11 cellular contexts compared by ENCODE assay signal in the genomic region with DNA sequence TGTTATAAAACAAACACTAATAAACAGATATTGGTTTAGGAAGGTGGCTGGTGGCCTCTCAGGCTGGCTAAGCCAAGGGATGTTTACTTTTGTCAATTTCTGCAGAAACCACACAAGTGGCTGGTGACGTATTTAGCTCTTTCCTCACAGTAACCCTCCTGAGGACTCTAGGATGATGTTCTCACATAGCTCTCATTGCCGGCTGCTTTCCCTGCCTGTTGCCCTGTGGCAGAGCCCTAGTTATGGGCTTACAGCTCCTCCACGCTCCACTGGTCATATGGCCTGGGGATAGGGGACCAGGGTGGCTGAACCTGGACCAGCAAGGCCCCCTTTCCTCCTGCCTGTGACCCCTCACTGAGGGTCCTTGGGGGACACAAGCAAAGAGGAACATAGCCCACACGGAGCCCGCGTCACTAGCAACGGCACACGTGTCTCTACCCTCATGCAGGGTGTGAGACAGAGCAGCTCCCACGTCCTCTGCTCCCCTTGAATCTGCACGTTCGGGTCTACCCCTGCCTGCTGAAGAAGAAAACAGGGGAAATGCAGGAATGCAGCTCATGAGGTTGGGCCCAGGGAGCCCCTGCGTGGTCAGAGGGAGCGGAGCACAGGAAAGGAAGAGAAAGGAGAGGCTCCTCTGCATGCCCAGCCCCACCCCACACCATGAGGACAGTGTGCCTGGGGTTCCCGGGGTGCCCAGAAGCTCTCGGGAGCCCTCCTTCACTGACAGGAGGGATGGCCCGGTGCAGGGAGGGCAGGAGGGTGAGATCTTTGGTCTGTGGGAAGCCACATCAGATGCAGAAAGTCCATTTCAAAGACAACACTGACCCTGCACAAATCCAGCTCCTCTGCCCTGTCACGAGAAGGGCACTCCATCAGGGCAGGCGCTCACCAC. TPM values are rescaled to one million over a fixed set of nuclear protein-coding genes. Genes with fewer than 3 reads are reported as not detected.
DNase-seq lines count a peak whose midpoint lies in the region; ATAC-seq, FAIRE-seq and TF ChIP-seq lines count a peak whose summit lies in the region.
"Had no signal": no experiment of that assay in that cellular context is flagged by ENCODE, and none has a peak within 500 bp of the region (broad histone marks: within the 10 kb centered on the region; RNA-seq: fewer than 3 reads in every experiment).

No MANE protein-coding gene starts in this region.

- H3K27me3 ChIP-seq in ACC112 (ENCODE audit: insufficient read depth, low read length) (no peaks in the 10 kb centered on the region), Karpas-422 (ENCODE audit: low read length) (no peaks in the 10 kb centered on the region), bronchial epithelial cell (ENCODE audit: control insufficient read depth, insufficient read depth, low read length) (no peaks in the 10 kb centered on the region), HepG2 (ENCODE audit: control insufficient read depth in 1 of 2, insufficient read depth in 2 of 2, low read length in 2 of 2) (peaks cover 4 to 53% of the 10 kb centered on the region in 2 experiments; a peak in 4 of 5 replicates)

- no peak overlapping the region for H2AFZ ChIP-seq in ACC112 (ENCODE audit: low read length, unreplicated experiment)
- peak overlapping the region; percentile 29; the same call in 1 of the 2 replicates for H2AFZ ChIP-seq in Karpas-422 (ENCODE audit: low read length)
- H2AFZ ChIP-seq in HepG2 (ENCODE audit: low read length): no peak overlapping the region

- WGBS in HepG2 (ENCODE audit: low lambda C conversion rate): 23% methylated on average over 16 of the region's 18 CpGs

- FAIRE-seq in bronchial epithelial cell (lab: Jason Lieb, UNC): peak; percentile 72
- no peak for FAIRE-seq in HepG2 (lab: Jason Lieb, UNC)

- no TSS peak for BruUV-seq in HepG2 (replicated peaks; lab: Mats Ljungman, UMichigan)

- H3K4me3 ChIP-seq in ACC112 (ENCODE audit: low read depth, low read length) (no peak overlapping the region), Karpas-422 (ENCODE audit: low read length) (no peak overlapping the region), bronchial epithelial cell (ENCODE audit: low read depth, low read length) (no peak overlapping the region), HepG2 (replicated peaks in 1 of 3; ENCODE audit: insufficient read depth in 1 of 3, low read depth in 2 of 3, low read length in 3 of 3) (no peak overlapping the region)

- H3K4me2 ChIP-seq in Karpas-422 (ENCODE audit: low read depth, low read length, poor library complexity, severe bottlenecking) (no peak overlapping the region), HepG2 (ENCODE audit: low read depth, low read length) (no peak overlapping the region)

- intact Hi-C loops in HepG2 (cut with micrococcal nuclease; ENCODE audit: unreplicated experiment): no loop called here

- no peak overlapping the region for H3K27ac Mint-ChIP-seq in stimulated activated effector memory CD8-positive, alpha-beta T cell treated with anti-CD3 and anti-CD28 coated beads, Interleukin-12 subunit alpha, Interleukin-12 subunit beta, amount 100 ng/mL, for 72 hours
- H3K27ac Mint-ChIP-seq: CD4-positive, alpha-beta T cell had no signal

- peaks cover 6% of the 10 kb centered on the region for H3K9me3 Mint-ChIP-seq in stimulated activated effector memory CD8-positive, alpha-beta T cell treated with anti-CD3 and anti-CD28 coated beads, Interleukin-12 subunit alpha, Interleukin-12 subunit beta, amount 100 ng/mL, for 72 hours

- H3K36me3 ChIP-seq in ACC112 (ENCODE audit: insufficient read depth, low read length) (no peaks in the 10 kb centered on the region), Karpas-422 (ENCODE audit: insufficient read depth, low read length) (no peaks in the 10 kb centered on the region), bronchial epithelial cell (ENCODE audit: control insufficient read depth, insufficient read depth, low read length) (no peaks in the 10 kb centered on the region), HepG2 (replicated peaks in 1 of 2; ENCODE audit: control insufficient read depth in 1 of 2, insufficient read depth in 2 of 2, low read length in 2 of 2) (no peaks in the 10 kb centered on the region)

- no peak for TF ChIP-seq RAD21 in HepG2 (CRISPR knock-in tag; IDR thresholded peaks at IDR 0.05)

- CTCF ChIA-PET in HepG2 (lab: Yijun Ruan, JAX; ENCODE audit: low intra/inter-chr PET ratio, low total read pairs): no interaction called here

- peak; percentile 51 for ATAC-seq in HepG2
- ATAC-seq in HG03196 (IDR thresholded peaks at IDR 0.05; ENCODE audit: unreplicated experiment): no peak
- no peak for ATAC-seq in HG03342 (IDR thresholded peaks at IDR 0.05; ENCODE audit: unreplicated experiment)
- no peak for ATAC-seq in stimulated activated effector memory CD8-positive, alpha-beta T cell treated with anti-CD3 and anti-CD28 coated beads, Interleukin-12 subunit alpha, Interleukin-12 subunit beta, amount 100 ng/mL, for 72 hours

- H3K79me2 ChIP-seq in ACC112 (ENCODE audit: control insufficient read depth, insufficient read depth, low read length, unreplicated experiment): peaks cover 58% of the 10 kb centered on the region
- H3K79me2 ChIP-seq in Karpas-422 (ENCODE audit: low read length): no peaks in the 10 kb centered on the region
- H3K79me2 ChIP-seq in HepG2 (ENCODE audit: insufficient read depth, low read length): no peaks in the 10 kb centered on the region

- H3K4me3 Mint-ChIP-seq in stimulated activated effector memory CD8-positive, alpha-beta T cell treated with anti-CD3 and anti-CD28 coated beads, Interleukin-12 subunit alpha, Interleukin-12 subunit beta, amount 100 ng/mL, for 72 hours: no peak overlapping the region
- H3K4me3 Mint-ChIP-seq: CD4-positive, alpha-beta T cell had no signal

- TF ChIP-seq POLR2A in HepG2 (IDR thresholded peaks at IDR 0.05; ENCODE audit: insufficient read depth in 1 of 2, low read depth in 2 of 2, low read length in 2 of 2): no peak

- in situ Hi-C loops in HepG2 (cut with HindIII; ENCODE audit: extremely low pct_ligation_motif_present, low pct_unique_long_range_greater_than_20kb) (no loop called here), G401 (cut with HindIII; ENCODE audit: low sequenced_read_pairs) (no loop called here)

- TF ChIP-seq EP300 in HepG2 (IDR thresholded peaks at IDR 0.05; ENCODE audit: low read depth in 2 of 2, low read length in 2 of 2) (no peak), HepG2 (CRISPR knock-in tag; IDR thresholded peaks at IDR 0.05; ENCODE audit: borderline replicate concordance) (no peak)

- H3K36me3 Mint-ChIP-seq in stimulated activated effector memory CD8-positive, alpha-beta T cell treated with anti-CD3 and anti-CD28 coated beads, Interleukin-12 subunit alpha, Interleukin-12 subunit beta, amount 100 ng/mL, for 72 hours: no peaks in the 10 kb centered on the region

- no peaks in the 10 kb centered on the region for H3K9me3 ChIP-seq in Karpas-422 (ENCODE audit: low read length)
- no peaks in the 10 kb centered on the region for H3K9me3 ChIP-seq in HepG2 (ENCODE audit: low read length)

- H4K20me1 ChIP-seq in Karpas-422 (ENCODE audit: insufficient read depth, low read depth, low read length) (no peaks in the 10 kb centered on the region), HepG2 (ENCODE audit: insufficient read depth, low read length) (no peaks in the 10 kb centered on the region)

- TF ChIP-seq CTCF in bronchial epithelial cell (IDR thresholded peaks at IDR 0.05; ENCODE audit: insufficient read depth, low read length, severe bottlenecking) (no peak), HepG2 (CRISPR knock-in tag; IDR thresholded peaks at IDR 0.05) (no peak)

- H3K9me2 ChIP-seq in Karpas-422 (replicated peaks; ENCODE audit: insufficient read depth, low read length): no peaks in the 10 kb centered on the region

- 0 out of 2 replicates have a peak overlapping the region, but pooled peaks have one; percentile 14 for H3K9ac ChIP-seq in Karpas-422 (ENCODE audit: low read length)
- no peak overlapping the region for H3K9ac ChIP-seq in HepG2 (ENCODE audit: insufficient read depth, low read depth, low read length)

- no peak for DNase-seq in Karpas-422
- DNase-seq in bronchial epithelial cell (ENCODE audit: low read depth): peak; percentile 32
- no peak for DNase-seq in HepG2 (ENCODE audit: low spot score)
- no peak for DNase-seq in stimulated activated effector memory CD8-positive, alpha-beta T cell treated with anti-CD3 and anti-CD28 coated beads, Interleukin-12 subunit alpha, Interleukin-12 subunit beta, amount 100 ng/mL, for 72 hours (ENCODE audit: low spot score in 2 of 2)
- no peak for DNase-seq in G401 (ENCODE audit: low spot score)
- DNase-seq: activated CD4-positive, alpha-beta T cell treated with anti-CD3 and anti-CD28 coated beads for 1 hour; CD4-positive, alpha-beta T cell; NCI-H2171 had no signal

- peaks cover 10% of the 10 kb centered on the region for H3K4me1 Mint-ChIP-seq in stimulated activated effector memory CD8-positive, alpha-beta T cell treated with anti-CD3 and anti-CD28 coated beads, Interleukin-12 subunit alpha, Interleukin-12 subunit beta, amount 100 ng/mL, for 72 hours

- POLR2A ChIA-PET in HepG2 (lab: Yijun Ruan, JAX): no interaction called here

- H3K27ac ChIP-seq in ACC112 (ENCODE audit: low read depth, low read length) (peak overlapping the region; percentile 87), Karpas-422 (ENCODE audit: low read length) (no peak overlapping the region), HepG2 (ENCODE audit: extremely low read length, insufficient read depth, low read length) (no peak overlapping the region)

- peaks cover 29% of the 10 kb centered on the region for H3K4me1 ChIP-seq in ACC112 (ENCODE audit: control insufficient read depth, insufficient read depth, low read length, unreplicated experiment)
- H3K4me1 ChIP-seq in Karpas-422 (ENCODE audit: low read length): peaks cover 56% of the 10 kb centered on the region
- no peaks in the 10 kb centered on the region for H3K4me1 ChIP-seq in HepG2 (ENCODE audit: insufficient read depth, low read length)

RNA-seq across cellular contexts. Expression of a gene that starts 13.9 kb away (rescaled TPM):
- total RNA-seq in Karpas-422 (2014; rRNA removed; shearing (Covaris generic); ENCODE audit: low replicate concordance): 1.7 and 3.6 TPM in 2 replicates
- total RNA-seq in bronchial epithelial cell (1.6 and 1.7 TPM in 2 replicates), HepG2 (2016; rRNA removed; fragmentation: Illumina TruSeq; extraction: Trizol) (0.09 TPM in 1 of 2 replicates, not detected in the other)
- total RNA-seq in HepG2 (2016; cell fraction: cytosol; rRNA removed; fragmentation: Illumina TruSeq; extraction: Trizol; ENCODE audit: low read depth): not detected in 2 replicates
- 0.09 and 0.15 TPM in 2 replicates for total RNA-seq in HepG2 (2016; cell fraction: insoluble cytoplasmic fraction; rRNA removed; fragmentation: Illumina TruSeq; extraction: Trizol)
- not detected in 2 replicates for total RNA-seq in HepG2 (2016; cell fraction: membrane; rRNA removed; fragmentation: Illumina TruSeq; extraction: Trizol)
- total RNA-seq in HepG2 (2016; cell fraction: nucleus; rRNA removed; fragmentation: Illumina TruSeq; extraction: Trizol): not detected in 2 replicates
- 0.14 and 0.29 TPM in 2 replicates for polyA plus RNA-seq in HepG2 (2011; rRNA removed)
- polyA plus RNA-seq in HepG2 (2011; cell fraction: cytosol; rRNA removed): 0.03 and 0.18 TPM in 2 replicates
- polyA plus RNA-seq in HepG2 (2011; cell fraction: nucleus; rRNA removed): 0.09 TPM in 1 of 2 replicates, not detected in the other
- 0.19 and 0.84 TPM in 2 replicates for polyA plus RNA-seq in HepG2 (2012)
- not detected in 2 replicates for polyA plus RNA-seq in HepG2 (2016; cell fraction: cytosol; fragmentation: Illumina TruSeq; extraction: Trizol; ENCODE audit: low read depth)
- polyA plus RNA-seq in HepG2 (2016; cell fraction: insoluble cytoplasmic fraction; fragmentation: Illumina TruSeq; extraction: Trizol; ENCODE audit: low read depth): 0.15 and 0.32 TPM in 2 replicates
- polyA plus RNA-seq in HepG2 (2016; cell fraction: membrane; fragmentation: Illumina TruSeq; extraction: Trizol; ENCODE audit: low read depth): not detected in 2 replicates
- not detected in 2 replicates for polyA plus RNA-seq in HepG2 (2016; cell fraction: nucleus; fragmentation: Illumina TruSeq; extraction: Trizol; ENCODE audit: insufficient read depth, low read depth)
- polyA minus RNA-seq in HepG2 (2011; rRNA and poly(A)+ RNA removed; ENCODE audit: low replicate concordance): 0.16 and 0.40 TPM in 2 replicates
- 0.26 TPM in 1 of 2 replicates, not detected in the other for polyA minus RNA-seq in HepG2 (2011; cell fraction: cytosol; rRNA and poly(A)+ RNA removed)
- 1.0 and 1.2 TPM in 2 replicates for polyA minus RNA-seq in HepG2 (2011; cell fraction: nucleus; rRNA and poly(A)+ RNA removed)
- 4.1 and 8.0 TPM in 2 replicates for total RNA-seq in G401 (2014; rRNA removed; shearing (Covaris generic))

RNA-seq across cellular contexts. Expression of a gene that starts 54.4 kb away (rescaled TPM):
- total RNA-seq in Karpas-422 (2014; rRNA removed; shearing (Covaris generic); ENCODE audit: low replicate concordance): 7.2 and 8.8 TPM in 2 replicates
- total RNA-seq in bronchial epithelial cell (42.6 and 44.4 TPM in 2 replicates), HepG2 (2016; rRNA removed; fragmentation: Illumina TruSeq; extraction: Trizol) (0.03 and 0.22 TPM in 2 replicates)
- not detected in 2 replicates for total RNA-seq in HepG2 (2016; cell fraction: cytosol; rRNA removed; fragmentation: Illumina TruSeq; extraction: Trizol; ENCODE audit: low read depth)
- total RNA-seq in HepG2 (2016; cell fraction: insoluble cytoplasmic fraction; rRNA removed; fragmentation: Illumina TruSeq; extraction: Trizol): 0.13 and 0.28 TPM in 2 replicates
- 0.21 TPM in 1 of 2 replicates, not detected in the other for total RNA-seq in HepG2 (2016; cell fraction: membrane; rRNA removed; fragmentation: Illumina TruSeq; extraction: Trizol)
- 0.25 and 1.5 TPM in 2 replicates for total RNA-seq in HepG2 (2016; cell fraction: nucleus; rRNA removed; fragmentation: Illumina TruSeq; extraction: Trizol)
- polyA plus RNA-seq in HepG2 (2011; rRNA removed): 0.38 and 0.47 TPM in 2 replicates
- polyA plus RNA-seq in HepG2 (2011; cell fraction: cytosol; rRNA removed): 0.15 and 0.16 TPM in 2 replicates
- polyA plus RNA-seq in HepG2 (2011; cell fraction: nucleus; rRNA removed): 1.7 and 2.2 TPM in 2 replicates
- polyA plus RNA-seq in HepG2 (2012): 0.43 and 0.91 TPM in 2 replicates
- polyA plus RNA-seq in HepG2 (2016; cell fraction: cytosol; fragmentation: Illumina TruSeq; extraction: Trizol; ENCODE audit: low read depth): 0.02 and 0.09 TPM in 2 replicates
- polyA plus RNA-seq in HepG2 (2016; cell fraction: insoluble cytoplasmic fraction; fragmentation: Illumina TruSeq; extraction: Trizol; ENCODE audit: low read depth): 0.05 TPM in 1 of 2 replicates, not detected in the other
- polyA plus RNA-seq in HepG2 (2016; cell fraction: membrane; fragmentation: Illumina TruSeq; extraction: Trizol; ENCODE audit: low read depth): 0.13 and 0.49 TPM in 2 replicates
- 0.79 and 1.1 TPM in 2 replicates for polyA plus RNA-seq in HepG2 (2016; cell fraction: nucleus; fragmentation: Illumina TruSeq; extraction: Trizol; ENCODE audit: insufficient read depth, low read depth)
- polyA minus RNA-seq in HepG2 (2011; rRNA and poly(A)+ RNA removed; ENCODE audit: low replicate concordance): 0.80 TPM in 1 of 2 replicates, not detected in the other
- polyA minus RNA-seq in HepG2 (2011; cell fraction: cytosol; rRNA and poly(A)+ RNA removed): not detected in 2 replicates
- 3.1 and 5.0 TPM in 2 replicates for polyA minus RNA-seq in HepG2 (2011; cell fraction: nucleus; rRNA and poly(A)+ RNA removed)
- total RNA-seq in G401 (2014; rRNA removed; shearing (Covaris generic)): 3.8 and 14.7 TPM in 2 replicates
